In the genomic region with DNA sequence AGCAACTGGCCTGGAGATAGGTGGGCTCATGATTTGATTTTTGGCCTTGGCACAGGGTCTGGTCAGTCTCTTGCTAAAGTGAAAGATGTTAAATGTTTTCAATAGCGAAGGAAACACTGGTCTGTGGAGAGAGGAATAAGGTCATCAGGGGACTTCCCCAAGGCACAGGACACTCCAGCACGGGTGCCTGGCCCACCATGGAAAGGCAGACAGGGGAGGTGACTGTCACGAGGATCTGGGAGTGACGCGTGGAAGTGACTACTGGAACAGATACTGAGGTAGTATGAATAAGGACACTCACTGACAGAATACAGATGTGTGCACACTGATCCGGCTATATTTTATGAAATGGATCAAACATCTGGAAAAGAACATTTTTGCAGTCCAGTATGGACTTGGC, we compare ENCODE assay signal across 23 cellular contexts. TPM values are rescaled to one million over a fixed set of nuclear protein-coding genes. Genes with fewer than 3 reads are reported as not detected.
"Had no signal": no experiment of that assay in that cellular context is flagged by ENCODE, and none has a peak within 500 bp of the region (broad histone marks: within the 10 kb centered on the region; RNA-seq: fewer than 3 reads in every experiment).

No MANE protein-coding gene starts in this region.

- H3K9me3 Mint-ChIP-seq: activated B cell treated with CpG ODN at 0.5 μM for 24 hours; activated naive CD4-positive, alpha-beta T cell treated with anti-CD3 and anti-CD28 coated beads, Interleukin-2, amount 50 U/mL, for 24 hours; activated naive CD8-positive, alpha-beta T cell treated with anti-CD3 and anti-CD28 coated beads, Interleukin-2, amount 50 U/mL, for 24 hours; activated T-cell treated with anti-CD3 and anti-CD28 coated beads, Interleukin-2, amount 50 U/mL, for 4 hours; activated T-helper 2 cell treated with anti-CD3 and anti-CD28 coated beads, Interferon-gamma antibody, Interleukin-2, Interleukin-4, amounts not matched to agents 10 μg/mL and 5 μg/mL and 100 μg/mL, durations not matched to agents 14 hours and 24 hours and 36 hours; dendritic cell treated with granulocyte-macrophage colony-stimulating factor and Interleukin-4, amounts not matched to agents 40 ng/mL and 50 ng/mL, for 4 days; nephron; stimulated activated naive CD8-positive, alpha-beta T cell treated with anti-CD3 and anti-CD28 coated beads, Interleukin-15, Interleukin-2, amounts not matched to agents 100 ng/mL and 50 ng/mL, for 24 hours; T-helper 2 cell treated with Interferon-gamma antibody and Interleukin-4, amounts not matched to agents 5 μg/mL and 100 μg/mL, for 36 hours had no signal

- H3K27ac Mint-ChIP-seq: activated B cell treated with CpG ODN at 0.5 μM for 24 hours; activated naive CD4-positive, alpha-beta T cell treated with anti-CD3 and anti-CD28 coated beads, Interleukin-2, amount 50 U/mL, for 24 hours; activated naive CD8-positive, alpha-beta T cell treated with anti-CD3 and anti-CD28 coated beads, Interleukin-2, amount 50 U/mL, for 24 hours; activated T-helper 2 cell treated with anti-CD3 and anti-CD28 coated beads, Interferon-gamma antibody, Interleukin-2, Interleukin-4, amounts not matched to agents 10 μg/mL and 5 μg/mL and 100 μg/mL, durations not matched to agents 14 hours and 24 hours and 36 hours; dendritic cell treated with granulocyte-macrophage colony-stimulating factor and Interleukin-4, amounts not matched to agents 40 ng/mL and 50 ng/mL, for 4 days; progenitor cell of endocrine pancreas; stimulated activated naive CD8-positive, alpha-beta T cell treated with anti-CD3 and anti-CD28 coated beads, Interleukin-15, Interleukin-2, amounts not matched to agents 100 ng/mL and 50 ng/mL, for 24 hours had no signal

- H3K9me3 ChIP-seq: left lung, neutrophil, ovary, right lobe of liver, upper lobe of left lung had no signal

- H3K4me1 ChIP-seq: left lung, upper lobe of left lung had no signal

- H3K4me1 Mint-ChIP-seq: activated B cell treated with CpG ODN at 0.5 μM for 24 hours; activated naive CD4-positive, alpha-beta T cell treated with anti-CD3 and anti-CD28 coated beads, Interleukin-2, amount 50 U/mL, for 24 hours; activated naive CD8-positive, alpha-beta T cell treated with anti-CD3 and anti-CD28 coated beads, Interleukin-2, amount 50 U/mL, for 24 hours had no signal

- H3K36me3 ChIP-seq: ovary had no signal

- H3K27ac ChIP-seq: left lung, neutrophil, ovary, right lobe of liver, skin epidermis, upper lobe of left lung had no signal

- H3K4me3 Mint-ChIP-seq: activated B cell treated with CpG ODN at 0.5 μM for 24 hours; activated naive CD4-positive, alpha-beta T cell treated with anti-CD3 and anti-CD28 coated beads, Interleukin-2, amount 50 U/mL, for 24 hours; activated naive CD8-positive, alpha-beta T cell treated with anti-CD3 and anti-CD28 coated beads, Interleukin-2, amount 50 U/mL, for 24 hours; activated T-cell treated with anti-CD3 and anti-CD28 coated beads, Interleukin-2, amount 50 U/mL, for 4 hours; dendritic cell treated with granulocyte-macrophage colony-stimulating factor and Interleukin-4, amounts not matched to agents 40 ng/mL and 50 ng/mL, for 4 days; nephron; stimulated activated naive CD8-positive, alpha-beta T cell treated with anti-CD3 and anti-CD28 coated beads, Interleukin-15, Interleukin-2, amounts not matched to agents 100 ng/mL and 50 ng/mL, for 24 hours; T-helper 2 cell treated with Interferon-gamma antibody and Interleukin-4, amounts not matched to agents 5 μg/mL and 100 μg/mL, for 36 hours had no signal

- H3K27me3 Mint-ChIP-seq: activated B cell treated with CpG ODN at 0.5 μM for 24 hours; activated naive CD4-positive, alpha-beta T cell treated with anti-CD3 and anti-CD28 coated beads, Interleukin-2, amount 50 U/mL, for 24 hours; activated naive CD8-positive, alpha-beta T cell treated with anti-CD3 and anti-CD28 coated beads, Interleukin-2, amount 50 U/mL, for 24 hours; dendritic cell treated with granulocyte-macrophage colony-stimulating factor and Interleukin-4, amounts not matched to agents 40 ng/mL and 50 ng/mL, for 4 days; progenitor cell of endocrine pancreas; stimulated activated naive CD8-positive, alpha-beta T cell treated with anti-CD3 and anti-CD28 coated beads, Interleukin-15, Interleukin-2, amounts not matched to agents 100 ng/mL and 50 ng/mL, for 24 hours had no signal

- H3K27me3 ChIP-seq: left lung, neutrophil, ovary, right lobe of liver, upper lobe of left lung had no signal

- H3K4me3 ChIP-seq: left lung, lung, ovary, right lobe of liver, skin epidermis, upper lobe of left lung had no signal

- DNase-seq: activated B cell treated with CpG ODN at 0.5 μM for 24 hours; activated CD4-positive, alpha-beta T cell treated with anti-CD3 and anti-CD28 coated beads, Interleukin-2, amount 50 U/mL, for 1 hour; activated naive CD8-positive, alpha-beta T cell treated with anti-CD3 and anti-CD28 coated beads, Interleukin-2, amount 50 U/mL, for 24 hours; activated T-cell treated with anti-CD3 and anti-CD28 coated beads, Interleukin-2, amount 50 U/mL, for 4 hours; amygdala; caudate nucleus; left lung; ovary; stimulated activated CD4-positive, alpha-beta T cell treated with anti-CD3 and anti-CD28 coated beads, Interleukin-12 subunit alpha, Interleukin-12 subunit beta, amount 100 ng/mL, for 4 hours; stimulated activated CD4-positive, alpha-beta T cell treated with anti-CD3 and anti-CD28 coated beads, Interleukin-4, amount 100 ng/mL, for 1 hour; T-helper 1 cell; upper lobe of left lung had no signal

RNA-seq across cellular contexts. Expression of gene PRR29, which starts 39.0 kb away (rescaled TPM):
- total RNA-seq: activated B cell treated with CpG ODN at 0.5 μM for 24 hours had no signal
